In the genomic region with DNA sequence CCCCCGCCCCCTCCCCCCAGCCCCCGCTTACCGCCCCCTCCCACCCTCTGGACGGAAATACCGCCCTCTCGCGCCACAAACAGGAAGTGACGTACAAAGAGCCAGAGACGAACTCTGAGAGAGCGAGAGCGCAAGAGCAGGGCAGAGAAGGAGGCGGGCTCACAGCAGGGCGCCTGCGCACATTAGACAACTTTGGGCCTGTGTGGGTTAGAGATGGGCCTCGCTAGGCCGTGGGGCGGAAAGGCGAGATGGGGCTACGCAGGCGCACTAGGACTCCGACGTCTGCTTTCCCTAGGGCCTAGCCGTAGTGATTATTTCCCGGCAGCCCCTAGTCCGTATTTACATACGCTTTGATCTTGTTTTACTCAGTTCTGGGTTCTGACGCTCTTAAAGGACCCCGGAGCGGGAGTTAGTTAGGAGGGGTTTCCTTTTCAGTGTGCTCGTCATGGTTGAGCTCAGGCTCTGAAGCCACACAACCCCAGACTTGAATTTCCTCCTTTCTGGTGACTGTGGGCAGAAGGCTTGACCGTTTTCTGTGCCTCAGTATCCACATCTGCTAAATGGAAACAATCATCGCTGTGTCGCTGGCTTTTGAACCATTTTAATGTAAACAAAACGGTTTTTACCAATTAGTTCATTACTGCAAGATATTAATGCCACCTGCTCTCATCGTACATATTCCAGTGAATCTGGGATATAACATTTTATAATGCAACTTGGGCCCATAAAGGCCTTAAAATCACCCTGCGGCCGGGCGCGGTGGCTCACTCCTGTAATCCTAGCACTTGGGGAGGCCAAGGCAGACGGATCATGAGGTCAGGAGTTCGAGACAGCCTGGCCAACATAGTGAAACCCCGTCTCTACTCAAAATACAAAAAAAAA, we compare ENCODE assay signal across 1 cellular context.
TF ChIP-seq lines count a peak whose summit lies in the region.

No MANE protein-coding gene starts in this region.

TF ChIP-seq in K562, 482 proteins besides CTCF, POLR2A, EP300 and RAD21 (continued from another document and continues in another):
- no peak for TF ChIP-seq JUN (IDR thresholded peaks at IDR 0.05; ENCODE audit: borderline replicate concordance, low read depth, low read length)
- no peak for TF ChIP-seq JUN (CRISPR knock-in tag; IDR thresholded peaks at IDR 0.05; ENCODE audit: borderline replicate concordance)
- TF ChIP-seq NFRKB (IDR thresholded peaks at IDR 0.05; ENCODE audit: low read depth): 0 out of 2 replicates have a peak, but pooled peaks have one; percentile 57
- TF ChIP-seq NR2C2 (CRISPR knock-in tag; IDR thresholded peaks at IDR 0.05): no peak
- TF ChIP-seq NR2C2 (tag; IDR thresholded peaks at IDR 0.05): peak; percentile 66; the same call in 1 of the 2 replicates
- TF ChIP-seq NCOA1 (IDR thresholded peaks at IDR 0.05; ENCODE audit: low read depth): no peak
- TF ChIP-seq NFIX (CRISPR knock-in tag; IDR thresholded peaks at IDR 0.05; ENCODE audit: low read depth): no peak
- TF ChIP-seq, protein P1, sequence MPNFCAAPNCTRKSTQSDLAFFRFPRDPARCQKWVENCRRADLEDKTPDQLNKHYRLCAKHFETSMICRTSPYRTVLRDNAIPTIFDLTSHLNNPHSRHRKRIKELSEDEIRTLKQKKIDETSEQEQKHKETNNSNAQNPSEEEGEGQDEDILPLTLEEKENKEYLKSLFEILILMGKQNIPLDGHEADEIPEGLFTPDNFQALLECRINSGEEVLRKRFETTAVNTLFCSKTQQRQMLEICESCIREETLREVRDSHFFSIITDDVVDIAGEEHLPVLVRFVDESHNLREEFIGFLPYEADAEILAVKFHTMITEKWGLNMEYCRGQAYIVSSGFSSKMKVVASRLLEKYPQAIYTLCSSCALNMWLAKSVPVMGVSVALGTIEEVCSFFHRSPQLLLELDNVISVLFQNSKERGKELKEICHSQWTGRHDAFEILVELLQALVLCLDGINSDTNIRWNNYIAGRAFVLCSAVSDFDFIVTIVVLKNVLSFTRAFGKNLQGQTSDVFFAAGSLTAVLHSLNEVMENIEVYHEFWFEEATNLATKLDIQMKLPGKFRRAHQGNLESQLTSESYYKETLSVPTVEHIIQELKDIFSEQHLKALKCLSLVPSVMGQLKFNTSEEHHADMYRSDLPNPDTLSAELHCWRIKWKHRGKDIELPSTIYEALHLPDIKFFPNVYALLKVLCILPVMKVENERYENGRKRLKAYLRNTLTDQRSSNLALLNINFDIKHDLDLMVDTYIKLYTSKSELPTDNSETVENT (CRISPR knock-in tag; IDR thresholded peaks at IDR 0.05): no peak
- no peak for TF ChIP-seq ZNF75A (CRISPR knock-in tag; IDR thresholded peaks at IDR 0.05)
- no peak for TF ChIP-seq RBM14 (IDR thresholded peaks at IDR 0.05; ENCODE audit: borderline replicate concordance, insufficient read depth, low read depth, low read length)
- TF ChIP-seq ZNF77 (CRISPR knock-in tag; IDR thresholded peaks at IDR 0.05): no peak
- 0 out of 2 replicates have a peak, but pooled peaks have one; percentile 40 for TF ChIP-seq CBFB (CRISPR knock-in tag; IDR thresholded peaks at IDR 0.05)
- TF ChIP-seq CCNT2 (IDR thresholded peaks at IDR 0.05; ENCODE audit: borderline replicate concordance, extremely low read depth, insufficient read length, low read depth, low read length): no peak
- TF ChIP-seq MAFG (tag; conservative IDR thresholded peaks at IDR 0.05): no peak
- TF ChIP-seq, protein P2, sequence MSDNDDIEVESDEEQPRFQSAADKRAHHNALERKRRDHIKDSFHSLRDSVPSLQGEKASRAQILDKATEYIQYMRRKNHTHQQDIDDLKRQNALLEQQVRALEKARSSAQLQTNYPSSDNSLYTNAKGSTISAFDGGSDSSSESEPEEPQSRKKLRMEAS (CRISPR knock-in tag; IDR thresholded peaks at IDR 0.05): no peak
- TF ChIP-seq, protein P3, sequence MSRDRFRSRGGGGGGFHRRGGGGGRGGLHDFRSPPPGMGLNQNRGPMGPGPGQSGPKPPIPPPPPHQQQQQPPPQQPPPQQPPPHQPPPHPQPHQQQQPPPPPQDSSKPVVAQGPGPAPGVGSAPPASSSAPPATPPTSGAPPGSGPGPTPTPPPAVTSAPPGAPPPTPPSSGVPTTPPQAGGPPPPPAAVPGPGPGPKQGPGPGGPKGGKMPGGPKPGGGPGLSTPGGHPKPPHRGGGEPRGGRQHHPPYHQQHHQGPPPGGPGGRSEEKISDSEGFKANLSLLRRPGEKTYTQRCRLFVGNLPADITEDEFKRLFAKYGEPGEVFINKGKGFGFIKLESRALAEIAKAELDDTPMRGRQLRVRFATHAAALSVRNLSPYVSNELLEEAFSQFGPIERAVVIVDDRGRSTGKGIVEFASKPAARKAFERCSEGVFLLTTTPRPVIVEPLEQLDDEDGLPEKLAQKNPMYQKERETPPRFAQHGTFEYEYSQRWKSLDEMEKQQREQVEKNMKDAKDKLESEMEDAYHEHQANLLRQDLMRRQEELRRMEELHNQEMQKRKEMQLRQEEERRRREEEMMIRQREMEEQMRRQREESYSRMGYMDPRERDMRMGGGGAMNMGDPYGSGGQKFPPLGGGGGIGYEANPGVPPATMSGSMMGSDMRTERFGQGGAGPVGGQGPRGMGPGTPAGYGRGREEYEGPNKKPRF (IDR thresholded peaks at IDR 0.05; ENCODE audit: low read depth, low read length): no peak
- TF ChIP-seq, protein P4, sequence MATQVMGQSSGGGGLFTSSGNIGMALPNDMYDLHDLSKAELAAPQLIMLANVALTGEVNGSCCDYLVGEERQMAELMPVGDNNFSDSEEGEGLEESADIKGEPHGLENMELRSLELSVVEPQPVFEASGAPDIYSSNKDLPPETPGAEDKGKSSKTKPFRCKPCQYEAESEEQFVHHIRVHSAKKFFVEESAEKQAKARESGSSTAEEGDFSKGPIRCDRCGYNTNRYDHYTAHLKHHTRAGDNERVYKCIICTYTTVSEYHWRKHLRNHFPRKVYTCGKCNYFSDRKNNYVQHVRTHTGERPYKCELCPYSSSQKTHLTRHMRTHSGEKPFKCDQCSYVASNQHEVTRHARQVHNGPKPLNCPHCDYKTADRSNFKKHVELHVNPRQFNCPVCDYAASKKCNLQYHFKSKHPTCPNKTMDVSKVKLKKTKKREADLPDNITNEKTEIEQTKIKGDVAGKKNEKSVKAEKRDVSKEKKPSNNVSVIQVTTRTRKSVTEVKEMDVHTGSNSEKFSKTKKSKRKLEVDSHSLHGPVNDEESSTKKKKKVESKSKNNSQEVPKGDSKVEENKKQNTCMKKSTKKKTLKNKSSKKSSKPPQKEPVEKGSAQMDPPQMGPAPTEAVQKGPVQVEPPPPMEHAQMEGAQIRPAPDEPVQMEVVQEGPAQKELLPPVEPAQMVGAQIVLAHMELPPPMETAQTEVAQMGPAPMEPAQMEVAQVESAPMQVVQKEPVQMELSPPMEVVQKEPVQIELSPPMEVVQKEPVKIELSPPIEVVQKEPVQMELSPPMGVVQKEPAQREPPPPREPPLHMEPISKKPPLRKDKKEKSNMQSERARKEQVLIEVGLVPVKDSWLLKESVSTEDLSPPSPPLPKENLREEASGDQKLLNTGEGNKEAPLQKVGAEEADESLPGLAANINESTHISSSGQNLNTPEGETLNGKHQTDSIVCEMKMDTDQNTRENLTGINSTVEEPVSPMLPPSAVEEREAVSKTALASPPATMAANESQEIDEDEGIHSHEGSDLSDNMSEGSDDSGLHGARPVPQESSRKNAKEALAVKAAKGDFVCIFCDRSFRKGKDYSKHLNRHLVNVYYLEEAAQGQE (CRISPR knock-in tag; IDR thresholded peaks at IDR 0.05; ENCODE audit: low read depth): no peak
- no peak for TF ChIP-seq ZNF696 (CRISPR knock-in tag; conservative IDR thresholded peaks at IDR 0.05)
- TF ChIP-seq TRIM24 (IDR thresholded peaks at IDR 0.05): no peak
- no peak for TF ChIP-seq KDM2B (CRISPR knock-in tag; IDR thresholded peaks at IDR 0.05)
- TF ChIP-seq MCM5 (IDR thresholded peaks at IDR 0.05; ENCODE audit: low read depth): no peak
- TF ChIP-seq ZNF766 (CRISPR knock-in tag; conservative IDR thresholded peaks at IDR 0.05): 0 out of 2 replicates have a peak, but pooled peaks have one; percentile 36
- no peak for TF ChIP-seq SP2 (IDR thresholded peaks at IDR 0.05; ENCODE audit: extremely low read depth, low read depth, low read length, poor library complexity, severe bottlenecking)
- TF ChIP-seq, protein P5, sequence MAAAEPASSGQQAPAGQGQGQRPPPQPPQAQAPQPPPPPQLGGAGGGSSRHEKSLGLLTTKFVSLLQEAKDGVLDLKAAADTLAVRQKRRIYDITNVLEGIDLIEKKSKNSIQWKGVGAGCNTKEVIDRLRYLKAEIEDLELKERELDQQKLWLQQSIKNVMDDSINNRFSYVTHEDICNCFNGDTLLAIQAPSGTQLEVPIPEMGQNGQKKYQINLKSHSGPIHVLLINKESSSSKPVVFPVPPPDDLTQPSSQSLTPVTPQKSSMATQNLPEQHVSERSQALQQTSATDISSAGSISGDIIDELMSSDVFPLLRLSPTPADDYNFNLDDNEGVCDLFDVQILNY (CRISPR knock-in tag; IDR thresholded peaks at IDR 0.05): no peak
- TF ChIP-seq KLF1 (tag; IDR thresholded peaks at IDR 0.05): no peak
- TF ChIP-seq SMARCC2 (IDR thresholded peaks at IDR 0.05; ENCODE audit: low read depth): no peak
- TF ChIP-seq ARNT (IDR thresholded peaks at IDR 0.05): peak; percentile 29 to 71; a peak in 1 of 4 replicates
- no peak for TF ChIP-seq MEF2A (IDR thresholded peaks at IDR 0.05; ENCODE audit: control insufficient read depth, low read depth, low read length)
- TF ChIP-seq, protein P6, sequence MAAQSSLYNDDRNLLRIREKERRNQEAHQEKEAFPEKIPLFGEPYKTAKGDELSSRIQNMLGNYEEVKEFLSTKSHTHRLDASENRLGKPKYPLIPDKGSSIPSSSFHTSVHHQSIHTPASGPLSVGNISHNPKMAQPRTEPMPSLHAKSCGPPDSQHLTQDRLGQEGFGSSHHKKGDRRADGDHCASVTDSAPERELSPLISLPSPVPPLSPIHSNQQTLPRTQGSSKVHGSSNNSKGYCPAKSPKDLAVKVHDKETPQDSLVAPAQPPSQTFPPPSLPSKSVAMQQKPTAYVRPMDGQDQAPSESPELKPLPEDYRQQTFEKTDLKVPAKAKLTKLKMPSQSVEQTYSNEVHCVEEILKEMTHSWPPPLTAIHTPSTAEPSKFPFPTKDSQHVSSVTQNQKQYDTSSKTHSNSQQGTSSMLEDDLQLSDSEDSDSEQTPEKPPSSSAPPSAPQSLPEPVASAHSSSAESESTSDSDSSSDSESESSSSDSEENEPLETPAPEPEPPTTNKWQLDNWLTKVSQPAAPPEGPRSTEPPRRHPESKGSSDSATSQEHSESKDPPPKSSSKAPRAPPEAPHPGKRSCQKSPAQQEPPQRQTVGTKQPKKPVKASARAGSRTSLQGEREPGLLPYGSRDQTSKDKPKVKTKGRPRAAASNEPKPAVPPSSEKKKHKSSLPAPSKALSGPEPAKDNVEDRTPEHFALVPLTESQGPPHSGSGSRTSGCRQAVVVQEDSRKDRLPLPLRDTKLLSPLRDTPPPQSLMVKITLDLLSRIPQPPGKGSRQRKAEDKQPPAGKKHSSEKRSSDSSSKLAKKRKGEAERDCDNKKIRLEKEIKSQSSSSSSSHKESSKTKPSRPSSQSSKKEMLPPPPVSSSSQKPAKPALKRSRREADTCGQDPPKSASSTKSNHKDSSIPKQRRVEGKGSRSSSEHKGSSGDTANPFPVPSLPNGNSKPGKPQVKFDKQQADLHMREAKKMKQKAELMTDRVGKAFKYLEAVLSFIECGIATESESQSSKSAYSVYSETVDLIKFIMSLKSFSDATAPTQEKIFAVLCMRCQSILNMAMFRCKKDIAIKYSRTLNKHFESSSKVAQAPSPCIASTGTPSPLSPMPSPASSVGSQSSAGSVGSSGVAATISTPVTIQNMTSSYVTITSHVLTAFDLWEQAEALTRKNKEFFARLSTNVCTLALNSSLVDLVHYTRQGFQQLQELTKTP (IDR thresholded peaks at IDR 0.05; ENCODE audit: low read depth in 1 of 2, partially characterized antibody in 2 of 2): no peak
- TF ChIP-seq ZNF445 (CRISPR knock-in tag; IDR thresholded peaks at IDR 0.05; ENCODE audit: low read depth): 0 out of 2 replicates have a peak, but pooled peaks have one; percentile 56
- TF ChIP-seq ETS2 (tag; IDR thresholded peaks at IDR 0.05; ENCODE audit: borderline replicate concordance, poor library complexity, severe bottlenecking): no peak
- TF ChIP-seq, protein P7, sequence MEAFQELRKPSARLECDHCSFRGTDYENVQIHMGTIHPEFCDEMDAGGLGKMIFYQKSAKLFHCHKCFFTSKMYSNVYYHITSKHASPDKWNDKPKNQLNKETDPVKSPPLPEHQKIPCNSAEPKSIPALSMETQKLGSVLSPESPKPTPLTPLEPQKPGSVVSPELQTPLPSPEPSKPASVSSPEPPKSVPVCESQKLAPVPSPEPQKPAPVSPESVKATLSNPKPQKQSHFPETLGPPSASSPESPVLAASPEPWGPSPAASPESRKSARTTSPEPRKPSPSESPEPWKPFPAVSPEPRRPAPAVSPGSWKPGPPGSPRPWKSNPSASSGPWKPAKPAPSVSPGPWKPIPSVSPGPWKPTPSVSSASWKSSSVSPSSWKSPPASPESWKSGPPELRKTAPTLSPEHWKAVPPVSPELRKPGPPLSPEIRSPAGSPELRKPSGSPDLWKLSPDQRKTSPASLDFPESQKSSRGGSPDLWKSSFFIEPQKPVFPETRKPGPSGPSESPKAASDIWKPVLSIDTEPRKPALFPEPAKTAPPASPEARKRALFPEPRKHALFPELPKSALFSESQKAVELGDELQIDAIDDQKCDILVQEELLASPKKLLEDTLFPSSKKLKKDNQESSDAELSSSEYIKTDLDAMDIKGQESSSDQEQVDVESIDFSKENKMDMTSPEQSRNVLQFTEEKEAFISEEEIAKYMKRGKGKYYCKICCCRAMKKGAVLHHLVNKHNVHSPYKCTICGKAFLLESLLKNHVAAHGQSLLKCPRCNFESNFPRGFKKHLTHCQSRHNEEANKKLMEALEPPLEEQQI (IDR thresholded peaks at IDR 0.05): no peak
- TF ChIP-seq NFXL1 (CRISPR knock-in tag; IDR thresholded peaks at IDR 0.05): no peak
- peak; percentile 100 for TF ChIP-seq BCOR (IDR thresholded peaks at IDR 0.05)
- TF ChIP-seq EZH2 (IDR thresholded peaks at IDR 0.05; ENCODE audit: borderline replicate concordance, low read depth, low read length): no peak
- TF ChIP-seq ZNF24 (IDR thresholded peaks at IDR 0.05): peak; percentile 60
- peak; percentile 53 for TF ChIP-seq POLR2B (IDR thresholded peaks at IDR 0.05; ENCODE audit: low read depth, partially characterized antibody)
- TF ChIP-seq RCOR1 (IDR thresholded peaks at IDR 0.05; ENCODE audit: borderline replicate concordance in 1 of 2, low read depth in 2 of 2, low read length in 2 of 2): peak in 1 of 2 experiments; percentile 91; a peak in 2 of 4 replicates
- TF ChIP-seq LARP7 (IDR thresholded peaks at IDR 0.05): no peak
- TF ChIP-seq RBM25 (IDR thresholded peaks at IDR 0.05; ENCODE audit: low read depth, low read length, severe bottlenecking): peak; percentile 96
- peak; percentile 88; the same call in 1 of the 2 replicates for TF ChIP-seq FOXJ2 (tag; IDR thresholded peaks at IDR 0.05)
- no peak for TF ChIP-seq RNF2 (IDR thresholded peaks at IDR 0.05)
- TF ChIP-seq ZNF384 (IDR thresholded peaks at IDR 0.05; ENCODE audit: low read depth, low read length): no peak
- TF ChIP-seq KDM4B (IDR thresholded peaks at IDR 0.05; ENCODE audit: borderline replicate concordance in 2 of 2, low read depth in 1 of 2): no peak
- TF ChIP-seq, protein P8, sequence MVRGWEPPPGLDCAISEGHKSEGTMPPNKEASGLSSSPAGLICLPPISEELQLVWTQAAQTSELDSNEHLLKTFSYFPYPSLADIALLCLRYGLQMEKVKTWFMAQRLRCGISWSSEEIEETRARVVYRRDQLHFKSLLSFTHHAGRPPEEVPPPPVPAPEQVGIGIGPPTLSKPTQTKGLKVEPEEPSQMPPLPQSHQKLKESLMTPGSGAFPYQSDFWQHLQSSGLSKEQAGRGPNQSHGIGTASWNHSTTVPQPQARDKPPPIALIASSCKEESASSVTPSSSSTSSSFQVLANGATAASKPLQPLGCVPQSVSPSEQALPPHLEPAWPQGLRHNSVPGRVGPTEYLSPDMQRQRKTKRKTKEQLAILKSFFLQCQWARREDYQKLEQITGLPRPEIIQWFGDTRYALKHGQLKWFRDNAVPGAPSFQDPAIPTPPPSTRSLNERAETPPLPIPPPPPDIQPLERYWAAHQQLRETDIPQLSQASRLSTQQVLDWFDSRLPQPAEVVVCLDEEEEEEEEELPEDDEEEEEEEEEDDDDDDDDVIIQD (CRISPR knock-in tag; IDR thresholded peaks at IDR 0.05): no peak
